ENCODE assay signal across 1 cellular context in the genomic region with DNA sequence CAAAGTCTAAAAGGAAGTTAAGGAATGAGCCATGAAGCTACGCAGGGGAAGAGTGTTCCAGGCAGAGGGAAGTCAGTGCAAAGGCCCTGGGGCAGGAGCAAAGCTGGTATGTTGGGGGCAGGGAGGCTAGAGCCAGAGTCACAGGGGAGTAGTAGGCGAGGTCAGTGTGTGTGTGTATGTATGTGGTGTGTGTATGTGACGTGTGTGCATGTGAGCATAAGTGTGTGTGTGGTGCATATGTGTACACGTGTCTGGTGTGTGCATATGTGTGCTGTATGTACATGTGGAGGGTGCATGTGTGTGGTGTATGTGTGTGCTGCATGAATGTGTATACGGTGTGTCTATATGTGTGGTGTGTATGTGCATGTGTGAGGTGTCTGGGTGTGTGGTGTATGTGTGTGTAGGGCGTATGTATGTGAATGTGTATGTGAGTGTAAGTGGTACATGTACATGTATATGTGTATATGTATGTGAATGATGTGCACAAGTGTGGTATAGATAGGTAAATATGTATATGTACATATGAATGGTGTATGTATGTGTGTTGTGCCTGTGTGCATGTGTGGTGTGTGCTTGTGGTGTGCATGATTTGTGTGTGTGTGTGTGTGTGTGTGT.
A peak's percentile ranks its signal among the peaks of the same experiment; 100 is the strongest.
TF ChIP-seq lines count a peak whose summit lies in the region.

No MANE protein-coding gene starts in this region.

TF ChIP-seq in HepG2, 621 proteins besides CTCF, POLR2A, EP300 and RAD21:
- TF ChIP-seq IKZF1 (IDR thresholded peaks at IDR 0.05), result 0 out of 2 replicates have a peak, but pooled peaks have one; percentile 25
- 0 out of 2 replicates have a peak, but pooled peaks have one; percentile 44 for TF ChIP-seq ZMYM3 (CRISPR knock-in tag; IDR thresholded peaks at IDR 0.05)
- 0 out of 2 replicates have a peak, but pooled peaks have one; percentile 4 for TF ChIP-seq FOXK2 (IDR thresholded peaks at IDR 0.05)
- TF ChIP-seq, protein P1, sequence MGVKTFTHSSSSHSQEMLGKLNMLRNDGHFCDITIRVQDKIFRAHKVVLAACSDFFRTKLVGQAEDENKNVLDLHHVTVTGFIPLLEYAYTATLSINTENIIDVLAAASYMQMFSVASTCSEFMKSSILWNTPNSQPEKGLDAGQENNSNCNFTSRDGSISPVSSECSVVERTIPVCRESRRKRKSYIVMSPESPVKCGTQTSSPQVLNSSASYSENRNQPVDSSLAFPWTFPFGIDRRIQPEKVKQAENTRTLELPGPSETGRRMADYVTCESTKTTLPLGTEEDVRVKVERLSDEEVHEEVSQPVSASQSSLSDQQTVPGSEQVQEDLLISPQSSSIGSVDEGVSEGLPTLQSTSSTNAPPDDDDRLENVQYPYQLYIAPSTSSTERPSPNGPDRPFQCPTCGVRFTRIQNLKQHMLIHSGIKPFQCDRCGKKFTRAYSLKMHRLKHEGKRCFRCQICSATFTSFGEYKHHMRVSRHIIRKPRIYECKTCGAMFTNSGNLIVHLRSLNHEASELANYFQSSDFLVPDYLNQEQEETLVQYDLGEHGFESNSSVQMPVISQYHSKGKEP (CRISPR knock-in tag; IDR thresholded peaks at IDR 0.05), result no peak
- TF ChIP-seq, protein P2, sequence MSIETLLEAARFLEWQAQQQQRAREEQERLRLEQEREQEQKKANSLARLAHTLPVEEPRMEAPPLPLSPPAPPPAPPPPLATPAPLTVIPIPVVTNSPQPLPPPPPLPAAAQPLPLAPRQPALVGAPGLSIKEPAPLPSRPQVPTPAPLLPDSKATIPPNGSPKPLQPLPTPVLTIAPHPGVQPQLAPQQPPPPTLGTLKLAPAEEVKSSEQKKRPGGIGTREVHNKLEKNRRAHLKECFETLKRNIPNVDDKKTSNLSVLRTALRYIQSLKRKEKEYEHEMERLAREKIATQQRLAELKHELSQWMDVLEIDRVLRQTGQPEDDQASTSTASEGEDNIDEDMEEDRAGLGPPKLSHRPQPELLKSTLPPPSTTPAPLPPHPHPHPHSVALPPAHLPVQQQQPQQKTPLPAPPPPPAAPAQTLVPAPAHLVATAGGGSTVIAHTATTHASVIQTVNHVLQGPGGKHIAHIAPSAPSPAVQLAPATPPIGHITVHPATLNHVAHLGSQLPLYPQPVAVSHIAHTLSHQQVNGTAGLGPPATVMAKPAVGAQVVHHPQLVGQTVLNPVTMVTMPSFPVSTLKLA (IDR thresholded peaks at IDR 0.05), result peak; percentile 49; the same call in 1 of the 2 replicates
